ENCODE assay signal across 23 cellular contexts in the genomic region with DNA sequence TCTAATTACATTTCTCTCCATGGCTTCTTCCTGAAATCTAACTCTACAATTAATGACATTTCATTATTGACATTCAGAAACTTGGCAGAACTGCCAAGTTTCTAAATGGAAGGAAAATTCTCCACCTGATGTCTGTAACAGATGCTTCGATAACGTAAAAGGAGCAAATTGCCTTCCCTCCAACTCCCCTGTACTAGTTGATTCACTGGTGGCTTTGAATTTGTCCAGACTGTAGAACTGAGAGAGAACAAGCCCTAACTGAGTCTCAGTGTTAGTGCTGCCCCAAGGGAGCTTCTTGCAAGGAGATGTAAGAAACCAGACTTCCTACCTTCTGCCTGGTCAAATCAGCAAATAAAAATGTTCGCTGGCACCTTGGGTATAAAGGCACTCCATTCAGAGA.
"Had no signal": no experiment of that assay in that cellular context is flagged by ENCODE, and none has a peak within 500 bp of the region (broad histone marks: within the 10 kb centered on the region; RNA-seq: fewer than 3 reads in every experiment).

No MANE protein-coding gene starts in this region.

- DNase-seq: activated CD4-positive, alpha-beta memory T cell treated with anti-CD3 and anti-CD28 coated beads for 36 hours; activated CD4-positive, alpha-beta T cell treated with anti-CD3 and anti-CD28 coated beads, Interleukin-2, amount 10 ng/mL, durations not matched to agents 7 days and 5 days; activated CD4-positive, CD25-positive, alpha-beta regulatory T cell; activated CD8-positive, alpha-beta memory T cell treated with anti-CD3 and anti-CD28 coated beads for 24 hours; activated effector memory CD4-positive, alpha-beta T cell treated with anti-CD3 and anti-CD28 coated beads, Interleukin-2, amount 50 U/mL, for 16 hours; activated naive CD4-positive, alpha-beta T cell treated with Interleukin-2 at 50 U/mL for 16 hours; activated naive CD8-positive, alpha-beta T cell treated with anti-CD3 and anti-CD28 coated beads, Interleukin-2, amount 50 U/mL, for 24 hours; activated T-cell treated with anti-CD3 and anti-CD28 coated beads, Interleukin-2, amount 50 U/mL, for 4 hours; amniotic stem cell; body of pancreas; central memory CD4-positive, alpha-beta T cell; Karpas-422; NCI-H1417; NCI-H2029 treated with DMSO at 0.1 percent for 48 hours; NCI-H345; NCI-H510A; NCI-H526 treated with DMSO at 0.1 percent for 48 hours; PC-9; T-cell; T-helper 2 cell; T1000 had no signal

- ATAC-seq: activated naive CD4-positive, alpha-beta T cell treated with anti-CD3 and anti-CD28 coated beads, Interleukin-2, amount 50 U/mL, for 72 hours; activated naive CD8-positive, alpha-beta T cell treated with anti-CD3 and anti-CD28 coated beads, Interleukin-2, amount 50 U/mL, for 24 hours; activated T-cell treated with anti-CD3 and anti-CD28 coated beads, Interleukin-2, amount 50 U/mL, for 4 hours; body of pancreas; K562; T-cell had no signal
